In the genomic region with DNA sequence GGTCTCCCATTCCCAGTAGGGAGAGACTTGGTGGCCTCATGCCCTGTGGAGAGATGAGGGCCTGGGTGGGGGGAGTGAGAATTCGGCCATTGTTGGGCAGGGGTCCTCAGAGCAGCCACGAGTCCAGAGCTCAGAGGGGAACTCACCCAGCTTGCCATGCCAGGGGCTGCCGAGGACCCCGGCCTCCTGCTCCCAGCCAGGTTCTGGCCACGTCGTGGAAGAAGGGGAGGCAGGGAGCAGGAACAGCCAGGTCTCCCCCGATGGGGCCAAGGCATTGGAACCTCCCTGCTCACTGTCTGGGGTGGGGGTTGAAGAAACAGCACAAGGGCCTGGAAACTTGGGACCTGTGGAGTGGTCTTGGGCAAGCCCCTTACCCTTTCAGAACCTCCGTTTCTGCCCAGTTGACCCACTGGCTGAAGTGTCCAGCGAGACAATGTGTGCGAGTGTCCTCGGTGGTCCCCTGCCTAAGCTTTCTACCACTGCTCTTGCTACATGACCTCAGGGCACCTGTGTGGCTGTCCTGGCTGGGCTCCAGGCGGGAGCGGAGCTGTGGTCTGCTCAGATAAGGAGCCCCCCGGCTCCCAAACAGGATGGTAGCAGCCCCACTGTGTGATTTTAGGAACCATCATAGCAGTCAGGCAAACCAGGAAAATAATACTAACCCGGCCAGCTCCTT, we compare ENCODE assay signal across 13 cellular contexts.
DNase-seq lines count a peak whose midpoint lies in the region; FAIRE-seq and TF ChIP-seq lines count a peak whose summit lies in the region.
"Had no signal": no experiment of that assay in that cellular context is flagged by ENCODE, and none has a peak within 500 bp of the region (broad histone marks: within the 10 kb centered on the region; RNA-seq: fewer than 3 reads in every experiment).

No MANE protein-coding gene starts in this region.

- no peak overlapping the region for H4K8ac ChIP-seq in H1 (ENCODE audit: extremely low read depth, insufficient read depth, low read length)

- H3K9me3 ChIP-seq in HEK293 (ENCODE audit: control insufficient read depth, insufficient read depth, low read depth, low read length) (no peaks in the 10 kb centered on the region), H1 (ENCODE audit: insufficient read depth in 2 of 2, low read depth in 1 of 2, low read length in 1 of 2) (no peaks in the 10 kb centered on the region), osteoblast (ENCODE audit: low read depth, low read length) (no peaks in the 10 kb centered on the region)

- no peaks in the 10 kb centered on the region for H3K79me2 ChIP-seq in H1 (ENCODE audit: control insufficient read depth in 1 of 2, insufficient read depth in 2 of 2, low read length in 2 of 2)
- no peaks in the 10 kb centered on the region for H3K79me2 ChIP-seq in osteoblast (ENCODE audit: insufficient read depth, low read length)

- CTCF ChIA-PET in HEK293 (lab: Yijun Ruan, JAX) (no interaction called here), H1 (lab: Charles Lee; ENCODE audit: partially characterized antibody) (interaction anchor here (0.6 to 3.4 kb wide), 6 partner anchors 11 to 129 kb away, joined by 3 to 12 read pairs (median 5); no protein-coding TSS in a partner anchor)

- TF ChIP-seq CTCF in HEK293 (tag by site-specific recombination; IDR thresholded peaks at IDR 0.05) (no peak), H1 (IDR thresholded peaks at IDR 0.05; ENCODE audit: control extremely low read depth in 1 of 3, insufficient read depth in 1 of 3, low read depth in 1 of 3, low read length in 3 of 3) (no peak), osteoblast (IDR thresholded peaks at IDR 0.05; ENCODE audit: extremely low read depth, low read depth, low read length) (no peak), nephron progenitor cell (IDR thresholded peaks at IDR 0.05) (no peak)

- H2BK5ac ChIP-seq in H1 (ENCODE audit: low read depth, low read length) = no peak overlapping the region

- H3K27ac Mint-ChIP-seq in activated T-helper 1 cell treated with anti-CD3 and anti-CD28 coated beads, Interleukin-12 subunit alpha, Interleukin-12 subunit beta, Interleukin-2, Interleukin-4 antibody, amounts not matched to agents 30 ng/mL and 10 ng/mL and 1 ng/mL, durations not matched to agents 14 hours and 24 hours and 36 hours = no peak overlapping the region
- H3K27ac Mint-ChIP-seq in nephron progenitor cell = no peak overlapping the region
- H3K27ac Mint-ChIP-seq: CD8-positive, alpha-beta T cell; GM23338 had no signal

- H3K79me1 ChIP-seq in H1 (ENCODE audit: low read depth, low read length) = no peaks in the 10 kb centered on the region

- H2AFZ ChIP-seq in H1 (ENCODE audit: low read length) = no peak overlapping the region
- no peak overlapping the region for H2AFZ ChIP-seq in osteoblast (ENCODE audit: low read length)
- H2AFZ ChIP-seq: GM23338 had no signal

- intact Hi-C loops in activated T-helper 1 cell treated with anti-CD3 and anti-CD28 coated beads, Interleukin-12 subunit alpha, Interleukin-12 subunit beta, Interleukin-2, Interleukin-4 antibody, amounts not matched to agents 30 ng/mL and 10 ng/mL and 1 ng/mL, durations not matched to agents 14 hours and 24 hours and 36 hours (cut with micrococcal nuclease) = no loop called here

- H4K20me1 ChIP-seq in H1 (replicated peaks in 1 of 2; ENCODE audit: control insufficient read depth in 1 of 2, insufficient read depth in 2 of 2, low read length in 2 of 2) (no peaks in the 10 kb centered on the region), osteoblast (ENCODE audit: insufficient read depth, low read length) (no peaks in the 10 kb centered on the region)

- H3K4me3 ChIP-seq in HEK293 (ENCODE audit: low read depth, low read length) (no peak overlapping the region), H1 (ENCODE audit: extremely low read depth in 1 of 4, insufficient read depth in 2 of 4, low read depth in 3 of 4, low read length in 4 of 4) (no peak overlapping the region), osteoblast (ENCODE audit: insufficient read depth, low read length) (no peak overlapping the region)
- H3K4me3 ChIP-seq: GM23338 had no signal

- TF ChIP-seq POLR2A in H1 (IDR thresholded peaks at IDR 0.05; ENCODE audit: control extremely low read depth in 1 of 2, low read depth in 2 of 2, low read length in 2 of 2) = no peak

- H3K23me2 ChIP-seq in H1 (ENCODE audit: low read depth, low read length) = no peaks in the 10 kb centered on the region

- peak overlapping the region; percentile 61; the same call in 1 of the 2 replicates for H2BK15ac ChIP-seq in H1 (ENCODE audit: low read length)

- no peak overlapping the region for H3K27ac ChIP-seq in HEK293 (ENCODE audit: extremely low read depth, low read depth, low read length)
- H3K27ac ChIP-seq in H1 (ENCODE audit: low read depth, low read length) = no peak overlapping the region
- H3K27ac ChIP-seq in osteoblast (ENCODE audit: low read depth, low read length) = no peak overlapping the region

- no peak overlapping the region for H3K14ac ChIP-seq in H1 (ENCODE audit: insufficient read length)

- no peak overlapping the region for H3K18ac ChIP-seq in H1 (ENCODE audit: extremely low read depth, low read length)

- H3K27me3 ChIP-seq in H1 (replicated peaks in 1 of 4; ENCODE audit: control insufficient read depth in 3 of 4, extremely low read depth in 1 of 4, insufficient read depth in 3 of 4, low read length in 3 of 4) (peaks cover 0 to 7% (median 4%) of the 10 kb centered on the region in 4 experiments; a peak in 3 of 7 replicates), osteoblast (ENCODE audit: insufficient read depth, low read length) (peaks cover 19% of the 10 kb centered on the region)

- H3K9ac ChIP-seq in H1 (replicated peaks in 1 of 4; ENCODE audit: extremely low read depth in 1 of 4, low read depth in 3 of 4, low read length in 3 of 4) = no peak overlapping the region

- no peaks in the 10 kb centered on the region for H3K4me1 Mint-ChIP-seq in activated T-helper 1 cell treated with anti-CD3 and anti-CD28 coated beads, Interleukin-12 subunit alpha, Interleukin-12 subunit beta, Interleukin-2, Interleukin-4 antibody, amounts not matched to agents 30 ng/mL and 10 ng/mL and 1 ng/mL, durations not matched to agents 14 hours and 24 hours and 36 hours (ENCODE audit: low read depth)
- H3K4me1 Mint-ChIP-seq in nephron progenitor cell = peaks cover 28% of the 10 kb centered on the region

- no peak for FAIRE-seq in H1 (lab: Jason Lieb, UNC)
- FAIRE-seq: A204.1 had no signal

- H2BK120ac ChIP-seq in H1 (replicated peaks; ENCODE audit: low read depth, low read length) = no peak overlapping the region

- no peaks in the 10 kb centered on the region for H3K9me3 Mint-ChIP-seq in activated T-helper 1 cell treated with anti-CD3 and anti-CD28 coated beads, Interleukin-12 subunit alpha, Interleukin-12 subunit beta, Interleukin-2, Interleukin-4 antibody, amounts not matched to agents 30 ng/mL and 10 ng/mL and 1 ng/mL, durations not matched to agents 14 hours and 24 hours and 36 hours
- H3K9me3 Mint-ChIP-seq in nephron progenitor cell = no peaks in the 10 kb centered on the region
- H3K9me3 Mint-ChIP-seq: CD8-positive, alpha-beta T cell; GM23338 had no signal

- 91% methylated on average over 15 of the region's 15 CpGs; no CpG with 5 or more reads in 1 of the 2 experiments for WGBS in H1 (ENCODE audit: extremely low coverage in 1 of 2, insufficient coverage in 1 of 2, insufficient read length in 1 of 2, insufficient replicate concordance in 2 of 2, low coverage in 1 of 2, low lambda C conversion rate in 2 of 2, missing lambda C conversion rate in 1 of 2), 2 experiments

- DNase-seq in H1 (ENCODE audit: low read depth in 1 of 2, low spot score in 2 of 2) = no peak
- peak; percentile 62 for DNase-seq in osteoblast (ENCODE audit: insufficient read length, low spot score, missing footprints)
- no peak for DNase-seq in activated T-helper 1 cell treated with anti-CD3 and anti-CD28 coated beads, Interleukin-12 subunit alpha, Interleukin-12 subunit beta, Interleukin-2, Interleukin-4 antibody, amounts not matched to agents 30 ng/mL and 10 ng/mL and 1 ng/mL, durations not matched to agents 14 hours and 24 hours and 36 hours (ENCODE audit: low spot score)
- no peak for DNase-seq in nephron progenitor cell
- DNase-seq in NCI-H1436 treated with DMSO at 0.1 percent for 48 hours (lab: John Stamatoyannopoulos, UW) = no peak
- DNase-seq: ACHN; Calu3; CD8-positive, alpha-beta T cell; GF-D8; H7 had no signal

- H2AK5ac ChIP-seq in H1 (ENCODE audit: low read depth, low read length) = no peak overlapping the region; the same call in 1 of the 2 replicates

- no peak for TF ChIP-seq RAD21 in H1 (IDR thresholded peaks at IDR 0.05 in 1 of 2, conservative IDR thresholded peaks at IDR 0.05 in 1 of 2; ENCODE audit: low read depth in 2 of 2, low read length in 2 of 2)

- no peak overlapping the region for H2BK20ac ChIP-seq in H1 (ENCODE audit: low read length)

- H3K27me3 Mint-ChIP-seq in activated T-helper 1 cell treated with anti-CD3 and anti-CD28 coated beads, Interleukin-12 subunit alpha, Interleukin-12 subunit beta, Interleukin-2, Interleukin-4 antibody, amounts not matched to agents 30 ng/mL and 10 ng/mL and 1 ng/mL, durations not matched to agents 14 hours and 24 hours and 36 hours (ENCODE audit: insufficient read depth) = peaks cover 3% of the 10 kb centered on the region
- peaks cover 78% of the 10 kb centered on the region for H3K27me3 Mint-ChIP-seq in nephron progenitor cell (ENCODE audit: low read depth, poor library complexity)

- no peaks in the 10 kb centered on the region for H3K36me3 Mint-ChIP-seq in activated T-helper 1 cell treated with anti-CD3 and anti-CD28 coated beads, Interleukin-12 subunit alpha, Interleukin-12 subunit beta, Interleukin-2, Interleukin-4 antibody, amounts not matched to agents 30 ng/mL and 10 ng/mL and 1 ng/mL, durations not matched to agents 14 hours and 24 hours and 36 hours (ENCODE audit: low read depth)
- no peaks in the 10 kb centered on the region for H3K36me3 Mint-ChIP-seq in nephron progenitor cell (ENCODE audit: low read depth)
- H3K36me3 Mint-ChIP-seq: CD8-positive, alpha-beta T cell had no signal

- H4K5ac ChIP-seq in H1 (ENCODE audit: insufficient read length, low read depth, low read length) = no peak overlapping the region

- no peak overlapping the region for H3K23ac ChIP-seq in H1 (ENCODE audit: insufficient read length)

- no peak overlapping the region for H3K56ac ChIP-seq in H1 (replicated peaks; ENCODE audit: insufficient read length, low read depth, low read length)

- H3K4me1 ChIP-seq in HEK293 (ENCODE audit: control insufficient read depth, insufficient read depth, low read length) = no peaks in the 10 kb centered on the region
- H3K4me1 ChIP-seq in H1 (replicated peaks in 1 of 4; ENCODE audit: control insufficient read depth in 3 of 4, insufficient read depth in 4 of 4, low read length in 3 of 4) = peaks cover 5 to 35% (median 13%) of the 10 kb centered on the region in 4 experiments
- H3K4me1 ChIP-seq in osteoblast (ENCODE audit: insufficient read depth, low read length) = no peaks in the 10 kb centered on the region

- no peak overlapping the region for H3K4ac ChIP-seq in H1 (replicated peaks; ENCODE audit: insufficient read length, low read depth, low read length)

- H3K4me2 ChIP-seq in H1 (ENCODE audit: insufficient read depth in 1 of 2, low read depth in 2 of 2, low read length in 2 of 2) = no peak overlapping the region
- H3K4me2 ChIP-seq in osteoblast (ENCODE audit: insufficient read depth, low read length) = no peak overlapping the region
- H3K4me2 ChIP-seq: GM23338 had no signal

- no peak for TF ChIP-seq EP300 in H1 (IDR thresholded peaks at IDR 0.05; ENCODE audit: borderline replicate concordance in 1 of 2, low read depth in 2 of 2, low read length in 2 of 2)

- H3K4me3 Mint-ChIP-seq in activated T-helper 1 cell treated with anti-CD3 and anti-CD28 coated beads, Interleukin-12 subunit alpha, Interleukin-12 subunit beta, Interleukin-2, Interleukin-4 antibody, amounts not matched to agents 30 ng/mL and 10 ng/mL and 1 ng/mL, durations not matched to agents 14 hours and 24 hours and 36 hours = no peak overlapping the region
- H3K4me3 Mint-ChIP-seq in nephron progenitor cell = no peak overlapping the region
- H3K4me3 Mint-ChIP-seq: CD8-positive, alpha-beta T cell; GM23338 had no signal

- POLR2A ChIA-PET in HEK293 (lab: Yijun Ruan, JAX) = no interaction called here
- POLR2A ChIA-PET in H1 (lab: Charles Lee; ENCODE audit: partially characterized antibody) = interaction anchor here (1.2 kb wide), 1 partner anchor 23 kb away, joined by 3 read pairs; no protein-coding TSS in a partner anchor

- H2BK12ac ChIP-seq in H1 (ENCODE audit: low read depth, low read length) = no peak overlapping the region

- H4K91ac ChIP-seq in H1 (replicated peaks; ENCODE audit: insufficient read length, low read length) = no peak overlapping the region

- H3K36me3 ChIP-seq in HEK293 (ENCODE audit: control insufficient read depth in 2 of 2, insufficient read depth in 1 of 2, low read length in 2 of 2) = no peaks in the 10 kb centered on the region
- H3K36me3 ChIP-seq in H1 (ENCODE audit: control insufficient read depth in 2 of 4, insufficient read depth in 4 of 4, low read length in 3 of 4) = no peaks in the 10 kb centered on the region
- no peaks in the 10 kb centered on the region for H3K36me3 ChIP-seq in osteoblast (ENCODE audit: insufficient read depth, low read length)
